Comparison of ENCODE assay signal across 2 cellular contexts in genomic region chr2:120224256-120224655, GRCh38.
TF ChIP-seq lines count a peak whose summit lies in the region.

No MANE protein-coding gene starts in this region.

TF ChIP-seq in HCT116, 20 proteins besides CTCF, POLR2A, EP300 and RAD21:
- TF ChIP-seq ZBTB33 (IDR thresholded peaks at IDR 0.05; ENCODE audit: extremely low read depth, insufficient replicate concordance, low read length) (no peak), SP1 (IDR thresholded peaks at IDR 0.05; ENCODE audit: low read depth) (no peak), ZFX (IDR thresholded peaks at IDR 0.05) (no peak), CEBPB (IDR thresholded peaks at IDR 0.05; ENCODE audit: low read depth) (no peak), CBX3 (IDR thresholded peaks at IDR 0.05; ENCODE audit: low read depth) (no peak), SRF (IDR thresholded peaks at IDR 0.05; ENCODE audit: low read depth) (no peak), ZNF274 (IDR thresholded peaks at IDR 0.05; ENCODE audit: low read depth, low read length) (no peak), YY1 (IDR thresholded peaks at IDR 0.05; ENCODE audit: extremely low read depth, insufficient replicate concordance, low read depth, low read length) (no peak), JUND (IDR thresholded peaks at IDR 0.05) (no peak), SIN3A (IDR thresholded peaks at IDR 0.05; ENCODE audit: low read depth) (no peak), EZH2 (IDR thresholded peaks at IDR 0.05) (no peak), EZH2phosphoT487 (IDR thresholded peaks at IDR 0.05; ENCODE audit: borderline replicate concordance) (no peak), ELF1 (IDR thresholded peaks at IDR 0.05; ENCODE audit: borderline replicate concordance, low read depth) (no peak)

TF ChIP-seq in K562, 482 proteins besides CTCF, POLR2A, EP300 and RAD21:
- TF ChIP-seq ZNF407 (IDR thresholded peaks at IDR 0.05; ENCODE audit: low read depth) (no peak), NR1H2 (CRISPR knock-in tag; IDR thresholded peaks at IDR 0.05) (no peak), SOX6 (IDR thresholded peaks at IDR 0.05) (no peak), CBFA2T3 (IDR thresholded peaks at IDR 0.05) (no peak), E2F3 (CRISPR knock-in tag; IDR thresholded peaks at IDR 0.05) (no peak), ZNF79 (CRISPR knock-in tag; IDR thresholded peaks at IDR 0.05; ENCODE audit: low read depth) (no peak), SIN3B (IDR thresholded peaks at IDR 0.05; ENCODE audit: low read depth) (no peak), AFF1 (IDR thresholded peaks at IDR 0.05; ENCODE audit: low read depth in 1 of 2, partially characterized antibody in 2 of 2) (no peak), PHB (CRISPR knock-in tag; IDR thresholded peaks at IDR 0.05) (no peak), ZNF77 (CRISPR knock-in tag; IDR thresholded peaks at IDR 0.05) (no peak), HCFC1 (IDR thresholded peaks at IDR 0.05; ENCODE audit: low read depth, low read length) (no peak), C11orf30 (IDR thresholded peaks at IDR 0.05; ENCODE audit: low read depth) (no peak), ZNF146 (CRISPR knock-in tag; IDR thresholded peaks at IDR 0.05; ENCODE audit: unreplicated experiment) (no peak), UBTF (IDR thresholded peaks at IDR 0.05; ENCODE audit: borderline replicate concordance in 1 of 2, low read depth in 2 of 2, low read length in 2 of 2) (no peak), PRPF4 (IDR thresholded peaks at IDR 0.05; ENCODE audit: insufficient read depth, low read depth, low read length, poor library complexity, severe bottlenecking) (no peak), ZBTB33 (CRISPR knock-in tag; IDR thresholded peaks at IDR 0.05) (no peak), SAFB2 (IDR thresholded peaks at IDR 0.05; ENCODE audit: borderline replicate concordance, low read depth, low read length, severe bottlenecking) (no peak), ARID1B (IDR thresholded peaks at IDR 0.05) (no peak), ZNF253 (CRISPR knock-in tag; conservative IDR thresholded peaks at IDR 0.05) (no peak), CREB1 (IDR thresholded peaks at IDR 0.05) (no peak), CREB1 (CRISPR knock-in tag; IDR thresholded peaks at IDR 0.05) (no peak)
